12 cellular contexts compared by ENCODE assay signal in genomic region chr14:55336161-55336560, GRCh38.
DNase-seq lines count a peak whose midpoint lies in the region; ATAC-seq, FAIRE-seq and TF ChIP-seq lines count a peak whose summit lies in the region.
"Had no signal": no experiment of that assay in that cellular context is flagged by ENCODE, and none has a peak within 500 bp of the region (broad histone marks: within the 10 kb centered on the region; RNA-seq: fewer than 3 reads in every experiment).

No MANE protein-coding gene starts in this region.

- H3K27me3 Mint-ChIP-seq in natural killer cell (ENCODE audit: low read depth in 2 of 2) = no peaks in the 10 kb centered on the region
- H3K27me3 Mint-ChIP-seq: stimulated activated memory B cell treated with anti-CD40 and anti-IgM and Interleukin-4, amounts not matched to agents 10 μg/mL and 1 μg/mL and 100 μg/mL, for 72 hours had no signal

- no peaks in the 10 kb centered on the region for H3K9me3 Mint-ChIP-seq in natural killer cell
- H3K9me3 Mint-ChIP-seq: stimulated activated memory B cell treated with anti-CD40 and anti-IgM and Interleukin-4, amounts not matched to agents 10 μg/mL and 1 μg/mL and 100 μg/mL, for 72 hours had no signal

- no peak overlapping the region for H3K4me3 ChIP-seq in Panc1 (ENCODE audit: low read depth in 2 of 2, low read length in 2 of 2)
- H3K4me3 ChIP-seq in bronchial epithelial cell (ENCODE audit: low read depth, low read length) = no peak overlapping the region
- H3K4me3 ChIP-seq: SJCRH30 had no signal

- no TSS peak for BruUV-seq in Panc1 (replicated peaks; lab: Mats Ljungman, UMichigan)

- peak overlapping the region; percentile 86 to 91 for H3K27ac Mint-ChIP-seq in natural killer cell
- H3K27ac Mint-ChIP-seq: stimulated activated memory B cell treated with anti-CD40 and anti-IgM and Interleukin-4, amounts not matched to agents 10 μg/mL and 1 μg/mL and 100 μg/mL, for 72 hours had no signal

- TF ChIP-seq CTCF in Panc1 (IDR thresholded peaks at IDR 0.05) (no peak), bronchial epithelial cell (IDR thresholded peaks at IDR 0.05; ENCODE audit: insufficient read depth, low read length, severe bottlenecking) (no peak), natural killer cell (IDR thresholded peaks at IDR 0.05) (no peak)

- H3K4me1 Mint-ChIP-seq in natural killer cell = peaks cover 82 to 83% of the 10 kb centered on the region in 2 donors

- CTCF ChIA-PET in Panc1 (lab: Charles Lee) = no interaction called here

- H3K36me3 ChIP-seq in Panc1 (ENCODE audit: control insufficient read depth, insufficient read depth, low read length) = no peaks in the 10 kb centered on the region
- H3K36me3 ChIP-seq in bronchial epithelial cell (ENCODE audit: control insufficient read depth, insufficient read depth, low read length) = no peaks in the 10 kb centered on the region
- H3K36me3 ChIP-seq: SJCRH30 had no signal

- peak overlapping the region; percentile 39; the same call in 1 of the 2 replicates for H3K27ac ChIP-seq in Panc1 (ENCODE audit: low read length)
- H3K27ac ChIP-seq: SJCRH30 had no signal

- intact Hi-C loops in Panc1 (cut with micrococcal nuclease; ENCODE audit: unreplicated experiment) (no loop called here), natural killer cell (cut with micrococcal nuclease) (loop anchor here (5.0 to 10.0 kb wide), 3 partner anchors 34 to 469 kb away; no protein-coding TSS in a partner anchor)

- TF ChIP-seq POLR2A in H54 (IDR thresholded peaks at IDR 0.05; ENCODE audit: low read depth, low read length) = no peak

- peaks cover 45% of the 10 kb centered on the region for H3K4me1 ChIP-seq in Panc1 (ENCODE audit: control insufficient read depth, insufficient read depth, low read length)

- H3K9me3 ChIP-seq in Panc1 (ENCODE audit: control insufficient read depth, insufficient read depth, low read depth, low read length) = no peaks in the 10 kb centered on the region
- H3K9me3 ChIP-seq: SJCRH30 had no signal

- DNase-seq in GM03348 (ENCODE audit: low spot score) = peak; percentile 23
- DNase-seq in Panc1 (ENCODE audit: low read depth, low spot score) = no peak
- DNase-seq in bronchial epithelial cell (ENCODE audit: low read depth) = peak; percentile 71
- DNase-seq in natural killer cell = no peak
- DNase-seq in H54 (ENCODE audit: insufficient read length, low spot score) = no peak
- DNase-seq in NOMO-1 treated with DMSO at 0.1 percent for 48 hours (lab: John Stamatoyannopoulos, UW; ENCODE audit: unreplicated experiment) = no peak
- DNase-seq: activated CD8-positive, alpha-beta memory T cell treated with anti-CD3 and anti-CD28 coated beads, Interleukin-2, amount 50 U/mL, for 48 hours; GOT3; hippocampal formation; SJCRH30 had no signal

- no peaks in the 10 kb centered on the region for H3K27me3 ChIP-seq in Panc1 (ENCODE audit: control insufficient read depth, insufficient read depth, low read length)
- no peaks in the 10 kb centered on the region for H3K27me3 ChIP-seq in bronchial epithelial cell (ENCODE audit: control insufficient read depth, insufficient read depth, low read length)
- H3K27me3 ChIP-seq: SJCRH30 had no signal

- H3K4me3 Mint-ChIP-seq in natural killer cell = peak overlapping the region; percentile 80
- H3K4me3 Mint-ChIP-seq: stimulated activated memory B cell treated with anti-CD40 and anti-IgM and Interleukin-4, amounts not matched to agents 10 μg/mL and 1 μg/mL and 100 μg/mL, for 72 hours had no signal

- in situ Hi-C loops in Panc1 (cut with HindIII; ENCODE audit: low pct_unique_long_range_greater_than_20kb, low sequenced_read_pairs) = no loop called here

- no peaks in the 10 kb centered on the region for H3K36me3 Mint-ChIP-seq in natural killer cell
- H3K36me3 Mint-ChIP-seq: stimulated activated memory B cell treated with anti-CD40 and anti-IgM and Interleukin-4, amounts not matched to agents 10 μg/mL and 1 μg/mL and 100 μg/mL, for 72 hours had no signal

- POLR2A ChIA-PET in Panc1 (lab: Charles Lee) = no interaction called here

- FAIRE-seq in bronchial epithelial cell (lab: Jason Lieb, UNC) (no peak), H54 (lab: Jason Lieb, UNC) (no peak)

- no peak for ATAC-seq in Panc1
- no peak for ATAC-seq in natural killer cell
- no peak for ATAC-seq in GM21423 (IDR thresholded peaks at IDR 0.05; ENCODE audit: unreplicated experiment)
- ATAC-seq: stimulated activated memory B cell treated with anti-CD40 and anti-IgM and Interleukin-4, amounts not matched to agents 10 μg/mL and 1 μg/mL and 100 μg/mL, for 72 hours had no signal

Comparison
In these comparisons a context has a peak if more than half of its experiments do, and no peak if none do; other contexts are left out.
1. DNase-seq: peak in GM03348 (single experiment) and bronchial epithelial cell (single experiment); none in Panc1 (single experiment), natural killer cell (single experiment), H54 (single experiment) and NOMO-1 treated with DMSO at 0.1 percent for 48 hours (single experiment).